9 cellular contexts compared by ENCODE assay signal in the genomic region with DNA sequence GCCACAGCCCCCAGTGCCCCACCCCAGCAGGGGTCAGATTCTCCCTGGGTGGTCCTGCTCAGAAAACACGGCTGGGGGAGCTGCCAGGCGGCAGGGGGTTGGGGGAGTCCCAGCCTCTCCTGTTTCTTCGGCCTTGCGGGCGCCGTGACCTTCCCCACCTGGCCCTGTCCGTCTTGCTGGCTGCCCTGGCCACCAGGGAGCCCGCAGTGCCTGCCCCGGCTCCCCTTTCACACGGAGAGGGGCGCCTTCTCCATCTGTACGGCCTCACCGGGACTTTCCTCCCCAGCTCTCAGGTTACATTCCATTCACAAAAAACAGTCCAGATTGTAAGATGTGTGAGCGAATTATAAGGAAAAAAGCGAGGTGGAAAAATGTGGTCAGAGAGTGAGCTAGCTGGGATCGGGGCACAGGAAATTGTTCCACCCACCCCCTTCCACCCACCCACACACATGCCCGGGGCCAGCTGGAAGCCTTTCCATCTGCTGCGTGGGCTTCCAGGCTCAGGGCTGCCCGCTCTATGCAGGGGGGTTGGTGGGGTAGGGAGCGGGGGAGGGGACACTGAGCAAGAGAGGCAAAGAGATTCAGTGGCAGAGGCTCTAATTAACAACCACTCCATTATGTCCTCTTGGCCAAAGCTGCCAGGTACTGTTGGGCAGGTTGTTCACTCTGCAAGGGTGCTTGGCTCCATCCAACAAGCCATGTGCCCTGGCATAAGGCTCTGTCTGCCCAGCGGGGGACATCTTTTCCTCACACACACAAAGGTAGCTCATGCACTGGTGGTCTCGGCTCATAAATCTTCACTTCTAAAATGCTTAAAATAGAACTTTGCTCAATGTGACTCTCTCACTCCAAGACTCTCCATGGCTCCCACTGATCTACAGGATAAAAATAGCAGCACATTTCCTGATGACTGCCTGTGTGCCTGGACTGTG. TPM values are rescaled to one million over a fixed set of nuclear protein-coding genes. Genes with fewer than 3 reads are reported as not detected.
DNase-seq lines count a peak whose midpoint lies in the region; ATAC-seq lines count a peak whose summit lies in the region.
"Had no signal": no experiment of that assay in that cellular context is flagged by ENCODE, and none has a peak within 500 bp of the region (broad histone marks: within the 10 kb centered on the region; RNA-seq: fewer than 3 reads in every experiment).

No MANE protein-coding gene starts in this region.

- peaks cover 32% of the 10 kb centered on the region for H3K4me1 ChIP-seq in ES-I3 (ENCODE audit: insufficient read depth, low read length)

- H3K9ac ChIP-seq in ES-I3 (ENCODE audit: low read depth, low read length): peak overlapping the region; percentile 21; the same call in 1 of the 2 replicates
- H3K9ac ChIP-seq: KMS-11 had no signal

- no peaks in the 10 kb centered on the region for H3K36me3 ChIP-seq in ES-I3 (ENCODE audit: insufficient read depth, low read length)

- no peaks in the 10 kb centered on the region for H3K9me3 ChIP-seq in ES-I3 (ENCODE audit: control insufficient read depth, insufficient read depth, low read length)

- ATAC-seq in GM19035 (IDR thresholded peaks at IDR 0.05; ENCODE audit: unreplicated experiment): no peak

- peak; percentile 81 for DNase-seq in NCI-H226
- DNase-seq in dermis microvascular lymphatic vessel endothelial cell (ENCODE audit: low read depth in 2 of 2): peak; percentile 46 to 83
- DNase-seq in pons (ENCODE audit: low spot score): peak; percentile 16
- DNase-seq in RKO (ENCODE audit: low spot score): no peak
- no peak for DNase-seq in SKM-1 (lab: John Stamatoyannopoulos, UW; ENCODE audit: unreplicated experiment)
- no peak for DNase-seq in NCI-H187 (lab: John Stamatoyannopoulos, UW)

RNA-seq across cellular contexts. Expression of a gene that starts 14.7 kb away (rescaled TPM):
- not detected in 2 replicates for total RNA-seq in dermis microvascular lymphatic vessel endothelial cell

Comparison
In these comparisons a context has a peak if more than half of its experiments do, and no peak if none do; other contexts are left out.
1. DNase-seq: peak in NCI-H226 (single experiment), dermis microvascular lymphatic vessel endothelial cell (2 of 2) and pons (single experiment); none in RKO (single experiment), SKM-1 (single experiment) and NCI-H187 (0 of 2).